In the genomic region with DNA sequence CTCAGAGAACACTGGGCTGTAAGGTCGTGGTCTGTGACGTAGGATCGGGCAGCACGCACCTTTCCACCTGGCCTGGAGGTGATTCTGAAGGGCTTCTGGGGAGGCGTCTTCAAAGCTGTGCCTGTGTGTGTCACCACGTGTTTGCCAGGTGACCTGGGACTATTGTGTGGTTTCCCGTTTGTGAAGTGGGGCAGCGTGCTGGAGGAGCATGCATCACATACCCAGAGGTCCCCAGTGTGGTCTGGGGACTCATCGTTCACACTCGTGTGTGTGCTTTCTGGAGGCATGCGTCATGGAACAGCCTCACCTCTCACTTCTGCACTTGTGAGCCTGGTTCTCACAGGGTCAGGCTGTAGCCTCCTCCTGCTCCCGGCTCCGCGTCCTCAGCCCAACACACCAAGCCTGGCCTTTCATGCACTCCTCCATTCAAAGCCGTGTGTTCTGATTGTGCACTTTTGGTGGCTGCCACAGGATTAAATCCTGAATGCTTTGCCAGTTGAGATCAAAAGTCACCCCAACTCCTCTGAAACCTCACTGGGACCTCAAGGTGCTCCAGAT, we compare ENCODE assay signal across 1 cellular context.
A peak's percentile ranks its signal among the peaks of the same experiment; 100 is the strongest.
TF ChIP-seq lines count a peak whose summit lies in the region.

No MANE protein-coding gene starts in this region.

TF ChIP-seq in K562, 482 proteins besides CTCF, POLR2A, EP300 and RAD21 (continued from another document):
- TF ChIP-seq, protein P1, sequence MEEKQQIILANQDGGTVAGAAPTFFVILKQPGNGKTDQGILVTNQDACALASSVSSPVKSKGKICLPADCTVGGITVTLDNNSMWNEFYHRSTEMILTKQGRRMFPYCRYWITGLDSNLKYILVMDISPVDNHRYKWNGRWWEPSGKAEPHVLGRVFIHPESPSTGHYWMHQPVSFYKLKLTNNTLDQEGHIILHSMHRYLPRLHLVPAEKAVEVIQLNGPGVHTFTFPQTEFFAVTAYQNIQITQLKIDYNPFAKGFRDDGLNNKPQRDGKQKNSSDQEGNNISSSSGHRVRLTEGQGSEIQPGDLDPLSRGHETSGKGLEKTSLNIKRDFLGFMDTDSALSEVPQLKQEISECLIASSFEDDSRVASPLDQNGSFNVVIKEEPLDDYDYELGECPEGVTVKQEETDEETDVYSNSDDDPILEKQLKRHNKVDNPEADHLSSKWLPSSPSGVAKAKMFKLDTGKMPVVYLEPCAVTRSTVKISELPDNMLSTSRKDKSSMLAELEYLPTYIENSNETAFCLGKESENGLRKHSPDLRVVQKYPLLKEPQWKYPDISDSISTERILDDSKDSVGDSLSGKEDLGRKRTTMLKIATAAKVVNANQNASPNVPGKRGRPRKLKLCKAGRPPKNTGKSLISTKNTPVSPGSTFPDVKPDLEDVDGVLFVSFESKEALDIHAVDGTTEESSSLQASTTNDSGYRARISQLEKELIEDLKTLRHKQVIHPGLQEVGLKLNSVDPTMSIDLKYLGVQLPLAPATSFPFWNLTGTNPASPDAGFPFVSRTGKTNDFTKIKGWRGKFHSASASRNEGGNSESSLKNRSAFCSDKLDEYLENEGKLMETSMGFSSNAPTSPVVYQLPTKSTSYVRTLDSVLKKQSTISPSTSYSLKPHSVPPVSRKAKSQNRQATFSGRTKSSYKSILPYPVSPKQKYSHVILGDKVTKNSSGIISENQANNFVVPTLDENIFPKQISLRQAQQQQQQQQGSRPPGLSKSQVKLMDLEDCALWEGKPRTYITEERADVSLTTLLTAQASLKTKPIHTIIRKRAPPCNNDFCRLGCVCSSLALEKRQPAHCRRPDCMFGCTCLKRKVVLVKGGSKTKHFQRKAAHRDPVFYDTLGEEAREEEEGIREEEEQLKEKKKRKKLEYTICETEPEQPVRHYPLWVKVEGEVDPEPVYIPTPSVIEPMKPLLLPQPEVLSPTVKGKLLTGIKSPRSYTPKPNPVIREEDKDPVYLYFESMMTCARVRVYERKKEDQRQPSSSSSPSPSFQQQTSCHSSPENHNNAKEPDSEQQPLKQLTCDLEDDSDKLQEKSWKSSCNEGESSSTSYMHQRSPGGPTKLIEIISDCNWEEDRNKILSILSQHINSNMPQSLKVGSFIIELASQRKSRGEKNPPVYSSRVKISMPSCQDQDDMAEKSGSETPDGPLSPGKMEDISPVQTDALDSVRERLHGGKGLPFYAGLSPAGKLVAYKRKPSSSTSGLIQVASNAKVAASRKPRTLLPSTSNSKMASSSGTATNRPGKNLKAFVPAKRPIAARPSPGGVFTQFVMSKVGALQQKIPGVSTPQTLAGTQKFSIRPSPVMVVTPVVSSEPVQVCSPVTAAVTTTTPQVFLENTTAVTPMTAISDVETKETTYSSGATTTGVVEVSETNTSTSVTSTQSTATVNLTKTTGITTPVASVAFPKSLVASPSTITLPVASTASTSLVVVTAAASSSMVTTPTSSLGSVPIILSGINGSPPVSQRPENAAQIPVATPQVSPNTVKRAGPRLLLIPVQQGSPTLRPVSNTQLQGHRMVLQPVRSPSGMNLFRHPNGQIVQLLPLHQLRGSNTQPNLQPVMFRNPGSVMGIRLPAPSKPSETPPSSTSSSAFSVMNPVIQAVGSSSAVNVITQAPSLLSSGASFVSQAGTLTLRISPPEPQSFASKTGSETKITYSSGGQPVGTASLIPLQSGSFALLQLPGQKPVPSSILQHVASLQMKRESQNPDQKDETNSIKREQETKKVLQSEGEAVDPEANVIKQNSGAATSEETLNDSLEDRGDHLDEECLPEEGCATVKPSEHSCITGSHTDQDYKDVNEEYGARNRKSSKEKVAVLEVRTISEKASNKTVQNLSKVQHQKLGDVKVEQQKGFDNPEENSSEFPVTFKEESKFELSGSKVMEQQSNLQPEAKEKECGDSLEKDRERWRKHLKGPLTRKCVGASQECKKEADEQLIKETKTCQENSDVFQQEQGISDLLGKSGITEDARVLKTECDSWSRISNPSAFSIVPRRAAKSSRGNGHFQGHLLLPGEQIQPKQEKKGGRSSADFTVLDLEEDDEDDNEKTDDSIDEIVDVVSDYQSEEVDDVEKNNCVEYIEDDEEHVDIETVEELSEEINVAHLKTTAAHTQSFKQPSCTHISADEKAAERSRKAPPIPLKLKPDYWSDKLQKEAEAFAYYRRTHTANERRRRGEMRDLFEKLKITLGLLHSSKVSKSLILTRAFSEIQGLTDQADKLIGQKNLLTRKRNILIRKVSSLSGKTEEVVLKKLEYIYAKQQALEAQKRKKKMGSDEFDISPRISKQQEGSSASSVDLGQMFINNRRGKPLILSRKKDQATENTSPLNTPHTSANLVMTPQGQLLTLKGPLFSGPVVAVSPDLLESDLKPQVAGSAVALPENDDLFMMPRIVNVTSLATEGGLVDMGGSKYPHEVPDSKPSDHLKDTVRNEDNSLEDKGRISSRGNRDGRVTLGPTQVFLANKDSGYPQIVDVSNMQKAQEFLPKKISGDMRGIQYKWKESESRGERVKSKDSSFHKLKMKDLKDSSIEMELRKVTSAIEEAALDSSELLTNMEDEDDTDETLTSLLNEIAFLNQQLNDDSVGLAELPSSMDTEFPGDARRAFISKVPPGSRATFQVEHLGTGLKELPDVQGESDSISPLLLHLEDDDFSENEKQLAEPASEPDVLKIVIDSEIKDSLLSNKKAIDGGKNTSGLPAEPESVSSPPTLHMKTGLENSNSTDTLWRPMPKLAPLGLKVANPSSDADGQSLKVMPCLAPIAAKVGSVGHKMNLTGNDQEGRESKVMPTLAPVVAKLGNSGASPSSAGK (IDR thresholded peaks at IDR 0.05), result peak; percentile 65; the same call in 1 of the 2 replicates
